In the genomic region with DNA sequence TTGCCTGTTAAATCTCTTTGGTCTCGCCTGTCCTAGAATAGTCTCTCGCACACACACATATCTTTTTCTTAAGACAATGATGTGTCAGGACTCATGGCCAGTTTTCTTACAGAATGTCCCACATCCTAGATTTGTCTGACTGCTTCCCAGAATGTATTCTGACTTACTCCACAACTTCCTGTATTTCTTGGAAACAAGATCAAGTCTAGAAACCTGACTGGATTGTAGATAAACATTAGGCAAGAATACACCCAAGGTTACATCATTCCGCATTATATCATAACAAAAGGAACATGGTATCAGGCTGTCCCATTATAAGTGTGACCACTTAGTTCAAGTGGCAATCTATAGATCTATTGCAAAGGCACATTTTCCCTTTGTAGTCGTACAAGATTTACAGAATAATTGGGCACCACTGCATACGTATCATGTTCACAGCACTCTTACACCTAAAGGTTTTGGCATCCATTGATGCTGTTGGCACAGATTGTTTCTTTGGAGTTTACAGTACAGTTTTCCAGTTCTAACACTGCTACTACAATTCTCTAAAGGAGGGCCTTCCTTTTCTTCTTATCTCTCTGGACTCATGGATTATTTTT, we compare ENCODE assay signal across 16 cellular contexts. TPM values are rescaled to one million over a fixed set of nuclear protein-coding genes. Genes with fewer than 3 reads are reported as not detected.
A peak's percentile ranks its signal among the peaks of the same experiment; 100 is the strongest.
DNase-seq lines count a peak whose midpoint lies in the region; ATAC-seq lines count a peak whose summit lies in the region.
"Had no signal": no experiment of that assay in that cellular context is flagged by ENCODE, and none has a peak within 500 bp of the region (broad histone marks: within the 10 kb centered on the region; RNA-seq: fewer than 3 reads in every experiment).

No MANE protein-coding gene starts in this region.

- ATAC-seq in left ventricle myocardium superior, result peak; percentile 71
- ATAC-seq in HG02981 (IDR thresholded peaks at IDR 0.05; ENCODE audit: unreplicated experiment), result no peak
- ATAC-seq: HCT116, PC-3, T-helper 17 cell had no signal

- peak; percentile 14 for DNase-seq in NCI-H1436 (lab: John Stamatoyannopoulos, UW)
- no peak for DNase-seq in NCI-H1436 treated with DMSO at 0.1 percent for 48 hours (lab: John Stamatoyannopoulos, UW)
- peak; percentile 37 for DNase-seq in astrocyte of the hippocampus (ENCODE audit: low read depth, low spot score)
- DNase-seq in left ventricle myocardium superior, result no peak
- DNase-seq in stromal cell of bone marrow (ENCODE audit: low read depth), result peak; percentile 41
- DNase-seq in medulla oblongata (ENCODE audit: extremely low spot score), result no peak
- no peak for DNase-seq in NCI-H774 (lab: John Stamatoyannopoulos, UW)
- DNase-seq: 8988T; activated CD4-positive, alpha-beta memory T cell treated with anti-CD3 and anti-CD28 coated beads for 36 hours; midbrain; NCI-H2171; PC-3; sigmoid colon; T-helper 17 cell had no signal

- intact Hi-C loops in left ventricle myocardium superior (cut with micrococcal nuclease), result no loop called here

RNA-seq across cellular contexts. Expression of a gene that starts 56.4 kb away (rescaled TPM):
- total RNA-seq in left ventricle myocardium superior, result 59.4 TPM

Comparison
In these comparisons a context has a peak if more than half of its experiments do, and no peak if none do; other contexts are left out.
1. DNase-seq: peak in NCI-H1436 (single experiment), astrocyte of the hippocampus (single experiment) and stromal cell of bone marrow (single experiment); none in NCI-H1436 treated with DMSO at 0.1 percent for 48 hours (single experiment), left ventricle myocardium superior (single experiment), medulla oblongata (single experiment) and NCI-H774 (single experiment).